Comparison of ENCODE assay signal across 26 cellular contexts in genomic region chr2:151953467-151953866, GRCh38.
"Had no signal": no experiment of that assay in that cellular context is flagged by ENCODE, and none has a peak within 500 bp of the region (broad histone marks: within the 10 kb centered on the region; RNA-seq: fewer than 3 reads in every experiment).

No MANE protein-coding gene starts in this region.

- H3K27me3 ChIP-seq: esophagus muscularis mucosa, gastroesophageal sphincter, heart left ventricle, sigmoid colon, stomach, suprapubic skin, tibial nerve had no signal

- H3K4me2 ChIP-seq: smooth muscle cell had no signal

- H3K4me3 ChIP-seq: esophagus muscularis mucosa, gastroesophageal sphincter, heart left ventricle, sigmoid colon, smooth muscle cell, stomach, suprapubic skin, tibial nerve had no signal

- H3K4me1 ChIP-seq: heart left ventricle, sigmoid colon, stomach, tibial nerve had no signal

- FAIRE-seq: urothelium cell line had no signal

- H3K27ac ChIP-seq: esophagus muscularis mucosa, gastroesophageal sphincter, heart left ventricle, sigmoid colon, stomach, suprapubic skin, tibial nerve had no signal

- H3K36me3 ChIP-seq: esophagus muscularis mucosa, gastroesophageal sphincter, heart left ventricle, sigmoid colon, stomach, suprapubic skin, tibial nerve had no signal

- DNase-seq: activated CD4-positive, alpha-beta memory T cell treated with anti-CD3 and anti-CD28 coated beads, Interleukin-2, amount 10 ng/mL, durations not matched to agents 7 days and 5 days; activated CD4-positive, alpha-beta T cell treated with anti-CD3 and anti-CD28 coated beads, Interleukin-2, amount 10 ng/mL, durations not matched to agents 24 days and 14 days; activated gamma-delta T cell; activated naive CD4-positive, alpha-beta T cell treated with anti-CD3 and anti-CD28 coated beads, Interleukin-2, amount 50 U/mL, for 16 hours; activated naive CD8-positive, alpha-beta T cell treated with anti-CD3 and anti-CD28 coated beads, Interleukin-2, amount 50 U/mL, for 24 hours; activated T-cell treated with anti-CD3 and anti-CD28 coated beads for 4 hours; aorta; cerebellar nuclear complex; effector CD8-positive, alpha-beta T cell; heart left ventricle; islet precursor cell; left cardiac atrium; mesenchymal stem cell; nephron progenitor cell; nucleus accumbens; sigmoid colon; stimulated activated CD4-positive, alpha-beta T cell treated with anti-CD3 and anti-CD28 coated beads, Interleukin-15, amount 100 ng/mL, for 24 hours; stomach had no signal

- ATAC-seq: activated CD4-positive, CD25-positive, alpha-beta regulatory T cell treated with anti-CD3 and anti-CD28 coated beads, Interleukin-2, amount 50 U/mL, for 24 hours; activated naive CD8-positive, alpha-beta T cell treated with anti-CD3 and anti-CD28 coated beads, Interleukin-2, amount 50 U/mL, for 24 hours; gastroesophageal sphincter; heart left ventricle; left cardiac atrium; stimulated activated memory B cell treated with anti-CD40 and anti-IgM and Interleukin-4, amounts not matched to agents 10 μg/mL and 1 μg/mL and 100 μg/mL, for 72 hours had no signal

- H3K9me3 ChIP-seq: esophagus muscularis mucosa, gastroesophageal sphincter, heart left ventricle, sigmoid colon, stomach, suprapubic skin, tibial nerve had no signal
